Comparison of ENCODE assay signal across 13 cellular contexts in genomic region chr11:4025957-4026324, GRCh38.
A peak's percentile ranks its signal among the peaks of the same experiment; 100 is the strongest.
DNase-seq lines count a peak whose midpoint lies in the region; ATAC-seq and TF ChIP-seq lines count a peak whose summit lies in the region.
"Had no signal": no experiment of that assay in that cellular context is flagged by ENCODE, and none has a peak within 500 bp of the region (broad histone marks: within the 10 kb centered on the region; RNA-seq: fewer than 3 reads in every experiment).

No MANE protein-coding gene starts in this region.

- BruUV-seq in IMR-90 (replicated peaks; lab: Mats Ljungman, UMichigan) = no TSS peak

- no peaks in the 10 kb centered on the region for H4K20me1 ChIP-seq in IMR-90 (ENCODE audit: insufficient read depth, low read length)
- H4K20me1 ChIP-seq in smooth muscle cell (ENCODE audit: low read depth) = no peaks in the 10 kb centered on the region

- H3K27me3 ChIP-seq in IMR-90 (ENCODE audit: control insufficient read depth, insufficient read depth, low read length) (no peaks in the 10 kb centered on the region), smooth muscle cell (ENCODE audit: low read depth) (no peaks in the 10 kb centered on the region)
- H3K27me3 ChIP-seq: SJCRH30 had no signal

- no peak overlapping the region for H2BK20ac ChIP-seq in IMR-90 (ENCODE audit: low read depth, low read length)

- H3K14ac ChIP-seq in IMR-90 (replicated peaks; ENCODE audit: low read depth, low read length) = no peak overlapping the region

- no peaks in the 10 kb centered on the region for H3K27me3 Mint-ChIP-seq in chondrocyte (ENCODE audit: low read depth)
- no peaks in the 10 kb centered on the region for H3K27me3 Mint-ChIP-seq in effector memory CD8-positive, alpha-beta T cell
- H3K27me3 Mint-ChIP-seq: activated CD4-positive, alpha-beta T cell treated with anti-CD3 and anti-CD28 coated beads for 36 hours; activated naive CD4-positive, alpha-beta T cell treated with anti-CD3 and anti-CD28 coated beads, Interleukin-2, amount 50 U/mL, for 24 hours; CD4-positive, alpha-beta memory T cell had no signal

- H2BK120ac ChIP-seq in IMR-90 (ENCODE audit: low read depth, low read length) = no peak overlapping the region

- H3K4ac ChIP-seq in IMR-90 (ENCODE audit: low read depth, low read length) = no peak overlapping the region

- H3K4me1 ChIP-seq in IMR-90 (ENCODE audit: control insufficient read depth, insufficient read depth, low read length) = peaks cover 5% of the 10 kb centered on the region; the same call in 1 of the 2 replicates
- H3K4me1 ChIP-seq in smooth muscle cell (ENCODE audit: low read depth) = no peaks in the 10 kb centered on the region
- H3K4me1 ChIP-seq: SJCRH30 had no signal

- no peak overlapping the region for H3K9ac ChIP-seq in IMR-90 (ENCODE audit: low read depth, low read length)
- no peak overlapping the region for H3K9ac ChIP-seq in smooth muscle cell (ENCODE audit: low read depth)

- H4K8ac ChIP-seq in IMR-90 (ENCODE audit: low read depth in 2 of 2, low read length in 2 of 2) = no peak overlapping the region

- H3K23ac ChIP-seq in IMR-90 (ENCODE audit: low read depth, low read length) = no peak overlapping the region

- peak overlapping the region; percentile 87 for H3K27ac Mint-ChIP-seq in chondrocyte (ENCODE audit: unreplicated experiment)
- peak overlapping the region in 1 of 2 donors; percentile 75 for H3K27ac Mint-ChIP-seq in effector memory CD8-positive, alpha-beta T cell
- H3K27ac Mint-ChIP-seq: activated CD4-positive, alpha-beta T cell treated with anti-CD3 and anti-CD28 coated beads for 36 hours; activated naive CD4-positive, alpha-beta T cell treated with anti-CD3 and anti-CD28 coated beads, Interleukin-2, amount 50 U/mL, for 24 hours had no signal

- no peak overlapping the region for H2AFZ ChIP-seq in IMR-90 (replicated peaks; ENCODE audit: low read length, poor library complexity)
- no peak overlapping the region for H2AFZ ChIP-seq in smooth muscle cell (ENCODE audit: low read depth)

- in situ Hi-C loops in IMR-90 (cut with MboI; ENCODE audit: low sequenced_read_pairs) = no loop called here

- no CpG with 5 or more reads among the region's 2 CpGs for WGBS in IMR-90 (ENCODE audit: extremely low coverage in 2 of 2, insufficient read length in 1 of 2), 2 experiments
- WGBS in smooth muscle cell (ENCODE audit: low lambda C conversion rate) = 46% methylated on average over 2 of the region's 2 CpGs

- no peak overlapping the region for H3K4me3 ChIP-seq in IMR-90 (ENCODE audit: insufficient read depth, low read depth, low read length)
- no peak overlapping the region for H3K4me3 ChIP-seq in smooth muscle cell
- H3K4me3 ChIP-seq: SJCRH30 had no signal

- no peak for TF ChIP-seq RAD21 in IMR-90 (IDR thresholded peaks at IDR 0.05; ENCODE audit: low read length)

- CTCF ChIA-PET in IMR-90 (lab: Yijun Ruan, JAX) = interaction anchor here (0.8 kb wide), 1 partner anchor 18 kb away, joined by 3 read pairs; no protein-coding TSS in a partner anchor

- ATAC-seq in IMR-90 (ENCODE audit: low read depth) = peak; percentile 50
- ATAC-seq in GM19324 (IDR thresholded peaks at IDR 0.05; ENCODE audit: low FRiP score, unreplicated experiment) = no peak
- ATAC-seq in activated CD4-positive, CD25-positive, alpha-beta regulatory T cell treated with anti-CD3 and anti-CD28 coated beads, Interleukin-2, amount 50 U/mL, for 24 hours = no peak
- no peak for ATAC-seq in effector memory CD8-positive, alpha-beta T cell (replicated peaks)
- ATAC-seq: activated CD4-positive, alpha-beta T cell treated with anti-CD3 and anti-CD28 coated beads for 36 hours had no signal

- no peak for TF ChIP-seq POLR2A in IMR-90 (IDR thresholded peaks at IDR 0.05; ENCODE audit: low read depth, low read length)

- no peak overlapping the region for H2AK5ac ChIP-seq in IMR-90 (ENCODE audit: low read depth, low read length)

- TF ChIP-seq CTCF in IMR-90 (conservative IDR thresholded peaks at IDR 0.05; ENCODE audit: low read depth, low read length) (no peak), chondrocyte (IDR thresholded peaks at IDR 0.05) (no peak), smooth muscle cell (IDR thresholded peaks at IDR 0.05; ENCODE audit: borderline replicate concordance, insufficient read depth, poor library complexity, severe bottlenecking) (no peak)

- no peaks in the 10 kb centered on the region for H3K36me3 ChIP-seq in IMR-90 (ENCODE audit: control insufficient read depth, insufficient read depth, low read length)
- no peaks in the 10 kb centered on the region for H3K36me3 ChIP-seq in smooth muscle cell (ENCODE audit: low read depth)
- H3K36me3 ChIP-seq: SJCRH30 had no signal

- H3K9me3 Mint-ChIP-seq in chondrocyte (ENCODE audit: low read depth) = no peaks in the 10 kb centered on the region
- no peaks in the 10 kb centered on the region for H3K9me3 Mint-ChIP-seq in effector memory CD8-positive, alpha-beta T cell
- H3K9me3 Mint-ChIP-seq: activated naive CD4-positive, alpha-beta T cell treated with anti-CD3 and anti-CD28 coated beads, Interleukin-2, amount 50 U/mL, for 24 hours had no signal

- no peak overlapping the region for H3K56ac ChIP-seq in IMR-90 (ENCODE audit: extremely low read depth, insufficient read depth, low read length)

- no peak overlapping the region for H2BK5ac ChIP-seq in IMR-90 (ENCODE audit: low read depth, low read length, poor library complexity, severe bottlenecking)

- H3K79me2 ChIP-seq in smooth muscle cell (ENCODE audit: low read depth) = no peaks in the 10 kb centered on the region

- dilution Hi-C loops in IMR-90 (cut with HindIII; ENCODE audit: low sequenced_read_pairs, unreplicated experiment) = no loop called here

- H2AK9ac ChIP-seq in IMR-90 (replicated peaks; ENCODE audit: low read depth, low read length, poor library complexity) = no peak overlapping the region

- H3K4me2 ChIP-seq in IMR-90 (ENCODE audit: low read depth, low read length) (no peak overlapping the region), smooth muscle cell (no peak overlapping the region)

- no peak overlapping the region for H4K5ac ChIP-seq in IMR-90 (ENCODE audit: low read depth, low read length)

- 0 out of 2 replicates have a peak, but pooled peaks cover 3% of the 10 kb centered on the region for H3K9me1 ChIP-seq in IMR-90 (ENCODE audit: insufficient read depth, low read length)

- POLR2A ChIA-PET in IMR-90 (lab: Charles Lee; ENCODE audit: unreplicated experiment) = interaction anchor here (0.5 kb wide), 1 partner anchor 48 kb away, joined by 3 read pairs; no protein-coding TSS in a partner anchor

- H3K27ac ChIP-seq in IMR-90 (ENCODE audit: insufficient read depth, low read length) (no peak overlapping the region), smooth muscle cell (ENCODE audit: low read depth) (peak overlapping the region; percentile 30)
- H3K27ac ChIP-seq: SJCRH30 had no signal

- no peak overlapping the region for H2BK15ac ChIP-seq in IMR-90 (ENCODE audit: low read depth, low read length)

- peaks cover 5% of the 10 kb centered on the region for H3F3A ChIP-seq in smooth muscle cell (ENCODE audit: low read depth)

- no peak overlapping the region for H3K18ac ChIP-seq in IMR-90 (ENCODE audit: low read depth, low read length)

- intact Hi-C loops in IMR-90 (cut with micrococcal nuclease) = no loop called here

- H3K9me3 ChIP-seq in IMR-90 (ENCODE audit: control insufficient read depth, insufficient read depth, low read length) (no peaks in the 10 kb centered on the region), smooth muscle cell (replicated peaks; ENCODE audit: low read depth) (no peaks in the 10 kb centered on the region)

- H3K36me3 Mint-ChIP-seq in chondrocyte (ENCODE audit: low read depth) = no peaks in the 10 kb centered on the region
- peaks cover 11% of the 10 kb centered on the region for H3K36me3 Mint-ChIP-seq in effector memory CD8-positive, alpha-beta T cell (ENCODE audit: insufficient read depth)

- no peak overlapping the region for H3K4me3 Mint-ChIP-seq in chondrocyte (ENCODE audit: unreplicated experiment)
- no peak overlapping the region for H3K4me3 Mint-ChIP-seq in effector memory CD8-positive, alpha-beta T cell
- H3K4me3 Mint-ChIP-seq: activated CD4-positive, alpha-beta T cell treated with anti-CD3 and anti-CD28 coated beads for 36 hours; activated naive CD4-positive, alpha-beta T cell treated with anti-CD3 and anti-CD28 coated beads, Interleukin-2, amount 50 U/mL, for 24 hours; CD4-positive, alpha-beta memory T cell had no signal

- no peak overlapping the region for H4K91ac ChIP-seq in IMR-90 (ENCODE audit: insufficient read depth, low read depth, low read length)

- peak; percentile 10 for DNase-seq in IMR-90
- no peak for DNase-seq in chondrocyte (ENCODE audit: low spot score)
- DNase-seq in left kidney (ENCODE audit: low read depth, low spot score) = peak; percentile 32
- no peak for DNase-seq in smooth muscle cell (lab: John Stamatoyannopoulos, UW; ENCODE audit: unreplicated experiment)
- DNase-seq in HUDEP-2 (lab: John Stamatoyannopoulos, UW; ENCODE audit: unreplicated experiment in 76 of 76) = no peak
- DNase-seq in effector memory CD8-positive, alpha-beta T cell = no peak
- DNase-seq: activated CD4-positive, alpha-beta T cell treated with anti-CD3 and anti-CD28 coated beads for 36 hours; CD4-positive, alpha-beta memory T cell; NCI-H510A treated with DMSO at 0.1 percent for 48 hours; SJCRH30 had no signal

- peaks cover 3 to 4% of the 10 kb centered on the region in 2 experiments; a peak in 3 of 4 replicates for H3K79me1 ChIP-seq in IMR-90 (ENCODE audit: low read depth in 1 of 2, low read length in 2 of 2)

- peaks cover 33% of the 10 kb centered on the region for H3K4me1 Mint-ChIP-seq in chondrocyte (ENCODE audit: low read depth)
- H3K4me1 Mint-ChIP-seq in effector memory CD8-positive, alpha-beta T cell (ENCODE audit: low read depth in 2 of 2) = peaks cover 21 to 49% of the 10 kb centered on the region in 2 donors

TF ChIP-seq in IMR-90, 13 proteins besides CTCF, POLR2A, EP300 and RAD21 (continues in another document):
- TF ChIP-seq RFX5 (IDR thresholded peaks at IDR 0.05; ENCODE audit: low read depth, low read length) (no peak), RCOR1 (IDR thresholded peaks at IDR 0.05; ENCODE audit: insufficient replicate concordance, low read length) (no peak), SMC3 (IDR thresholded peaks at IDR 0.05; ENCODE audit: low read depth, low read length) (no peak), FOS (IDR thresholded peaks at IDR 0.05; ENCODE audit: low read depth, low read length) (no peak), MXI1 (IDR thresholded peaks at IDR 0.05; ENCODE audit: borderline replicate concordance, low read depth, low read length) (no peak), MAZ (IDR thresholded peaks at IDR 0.05; ENCODE audit: borderline replicate concordance, low read depth, low read length) (no peak), NFE2L2 (IDR thresholded peaks at IDR 0.05; ENCODE audit: low read depth, low read length) (no peak), USF2 (IDR thresholded peaks at IDR 0.05; ENCODE audit: low read depth, low read length) (no peak)

Comparison
In these comparisons a context has a peak if more than half of its experiments do, and no peak if none do; other contexts are left out.
1. DNase-seq: peak in IMR-90 (single experiment) and left kidney (single experiment); none in chondrocyte (single experiment), smooth muscle cell (single experiment), HUDEP-2 (0 of 76) and effector memory CD8-positive, alpha-beta T cell (0 of 3).